Comparison of ENCODE assay signal across 27 cellular contexts in the genomic region with DNA sequence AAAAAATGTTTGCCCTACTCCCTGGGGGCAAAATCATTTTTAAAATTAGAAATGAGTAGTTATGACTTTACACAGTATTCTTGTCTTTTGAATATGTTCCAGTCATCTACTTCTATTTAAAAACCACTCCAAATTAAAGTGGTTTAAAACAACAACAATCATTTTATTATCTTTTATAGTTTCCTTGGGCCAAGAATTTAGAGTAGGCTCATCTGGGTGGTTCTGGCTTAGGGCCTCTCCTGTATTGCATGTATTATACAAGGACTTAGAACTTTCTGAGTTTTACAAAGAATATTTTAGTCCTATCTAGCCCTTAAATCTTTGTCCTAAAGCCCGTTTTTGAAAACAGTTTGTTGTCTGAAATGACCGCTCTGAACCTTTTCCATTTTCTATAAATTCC.
"Had no signal": no experiment of that assay in that cellular context is flagged by ENCODE, and none has a peak within 500 bp of the region (broad histone marks: within the 10 kb centered on the region; RNA-seq: fewer than 3 reads in every experiment).

No MANE protein-coding gene starts in this region.

- H3K4me3 ChIP-seq: ascending aorta, cardiac muscle cell had no signal

- H3K27ac Mint-ChIP-seq: activated CD4-positive, alpha-beta T cell treated with anti-CD3 and anti-CD28 coated beads for 36 hours; activated CD4-positive, alpha-beta T cell treated with anti-CD3 and anti-CD28 coated beads, Interleukin-2, amount 10 ng/mL, durations not matched to agents 7 days and 5 days; activated CD8-positive, alpha-beta T cell treated with anti-CD3 and anti-CD28 coated beads, Interleukin-2, amount 10 ng/mL, durations not matched to agents 7 days and 5 days; activated naive CD4-positive, alpha-beta T cell treated with anti-CD3 and anti-CD28 coated beads, Interleukin-2, amount 50 U/mL, for 24 hours; activated naive CD8-positive, alpha-beta T cell treated with anti-CD3 and anti-CD28 coated beads, Interleukin-2, amount 10 ng/mL, durations not matched to agents 7 days and 5 days; activated T-cell treated with anti-CD3 and anti-CD28 coated beads, Interleukin-2, amount 50 U/mL, for 24 hours; activated T-helper 2 cell treated with anti-CD3 and anti-CD28 coated beads, Interferon-gamma antibody, Interleukin-2, Interleukin-4, amounts not matched to agents 10 μg/mL and 5 μg/mL and 100 μg/mL, durations not matched to agents 14 hours and 24 hours and 36 hours; T-helper 1 cell treated with Interleukin-12 subunit alpha and Interleukin-12 subunit beta and Interleukin-4 antibody, amounts not matched to agents 30 μg/mL and 1 μg/mL, for 36 hours; T-helper 2 cell treated with Interferon-gamma antibody and Interleukin-4, amounts not matched to agents 5 μg/mL and 100 μg/mL, for 36 hours had no signal

- H3K9me3 ChIP-seq: ascending aorta had no signal

- H3K27ac ChIP-seq: ascending aorta, cardiac muscle cell had no signal

- H3K9me3 Mint-ChIP-seq: activated naive CD4-positive, alpha-beta T cell treated with anti-CD3 and anti-CD28 coated beads, Interleukin-2, amount 50 U/mL, for 24 hours; activated naive CD8-positive, alpha-beta T cell treated with anti-CD3 and anti-CD28 coated beads, Interleukin-2, amount 10 ng/mL, durations not matched to agents 7 days and 5 days; activated T-cell treated with anti-CD3 and anti-CD28 coated beads, Interleukin-2, amount 50 U/mL, for 24 hours; activated T-helper 2 cell treated with anti-CD3 and anti-CD28 coated beads, Interferon-gamma antibody, Interleukin-2, Interleukin-4, amounts not matched to agents 10 μg/mL and 5 μg/mL and 100 μg/mL, durations not matched to agents 14 hours and 24 hours and 36 hours; T-helper 2 cell treated with Interferon-gamma antibody and Interleukin-4, amounts not matched to agents 5 μg/mL and 100 μg/mL, for 36 hours had no signal

- ATAC-seq: activated CD4-positive, alpha-beta T cell treated with anti-CD3 and anti-CD28 coated beads for 36 hours; activated CD8-positive, alpha-beta T cell treated with anti-CD3 and anti-CD28 coated beads, Interleukin-2, amount 10 ng/mL, durations not matched to agents 7 days and 5 days; Panc1 had no signal

- H3K27me3 Mint-ChIP-seq: activated naive CD4-positive, alpha-beta T cell treated with anti-CD3 and anti-CD28 coated beads, Interleukin-2, amount 50 U/mL, for 24 hours; activated naive CD8-positive, alpha-beta T cell treated with anti-CD3 and anti-CD28 coated beads, Interleukin-2, amount 10 ng/mL, durations not matched to agents 7 days and 5 days had no signal

- H3K4me3 Mint-ChIP-seq: activated CD4-positive, alpha-beta T cell treated with anti-CD3 and anti-CD28 coated beads for 36 hours; activated CD4-positive, alpha-beta T cell treated with anti-CD3 and anti-CD28 coated beads, Interleukin-2, amount 10 ng/mL, durations not matched to agents 7 days and 5 days; activated CD8-positive, alpha-beta T cell treated with anti-CD3 and anti-CD28 coated beads, Interleukin-2, amount 10 ng/mL, durations not matched to agents 7 days and 5 days; activated naive CD4-positive, alpha-beta T cell treated with anti-CD3 and anti-CD28 coated beads, Interleukin-2, amount 50 U/mL, for 24 hours; activated naive CD8-positive, alpha-beta T cell treated with anti-CD3 and anti-CD28 coated beads, Interleukin-2, amount 10 ng/mL, durations not matched to agents 7 days and 5 days; activated T-cell treated with anti-CD3 and anti-CD28 coated beads, Interleukin-2, amount 50 U/mL, for 24 hours; T-helper 1 cell treated with Interleukin-12 subunit alpha and Interleukin-12 subunit beta and Interleukin-4 antibody, amounts not matched to agents 30 μg/mL and 1 μg/mL, for 36 hours; T-helper 2 cell treated with Interferon-gamma antibody and Interleukin-4, amounts not matched to agents 5 μg/mL and 100 μg/mL, for 36 hours had no signal

- H3K36me3 Mint-ChIP-seq: activated naive CD4-positive, alpha-beta T cell treated with anti-CD3 and anti-CD28 coated beads, Interleukin-2, amount 50 U/mL, for 24 hours; activated naive CD8-positive, alpha-beta T cell treated with anti-CD3 and anti-CD28 coated beads, Interleukin-2, amount 10 ng/mL, durations not matched to agents 7 days and 5 days had no signal

- DNase-seq: activated CD4-positive, alpha-beta T cell treated with anti-CD3 and anti-CD28 coated beads for 36 hours; activated CD4-positive, alpha-beta T cell treated with anti-CD3 and anti-CD28 coated beads, Interleukin-2, amount 10 ng/mL, durations not matched to agents 7 days and 5 days; activated CD4-positive, alpha-beta T cell treated with anti-CD3 and anti-CD28 coated beads, Interleukin-2, amount 50 U/mL, for 48 hours; activated CD8-positive, alpha-beta T cell treated with anti-CD3 and anti-CD28 coated beads, Interleukin-2, amount 10 ng/mL, durations not matched to agents 7 days and 5 days; activated gamma-delta T cell; activated naive CD4-positive, alpha-beta T cell treated with Interleukin-2 at 50 U/mL for 16 hours; activated naive CD8-positive, alpha-beta T cell treated with anti-CD3 and anti-CD28 coated beads, Interleukin-2, amount 10 ng/mL, durations not matched to agents 7 days and 5 days; activated T-cell treated with anti-CD3 and anti-CD28 coated beads, Interleukin-2, amount 50 U/mL, for 24 hours; amygdala; Karpas-422; NCI-H1105; NCI-H1436; NCI-H1694; NCI-H1930; NCI-H2081 treated with DMSO at 0.1 percent for 48 hours; NCI-H226; NCI-H446 treated with DMSO at 0.1 percent for 48 hours; NCI-H524; NCI-H69; NCI-H82 had no signal

- H3K27me3 ChIP-seq: ascending aorta, cardiac muscle cell had no signal

- H3K4me1 Mint-ChIP-seq: activated CD4-positive, alpha-beta T cell treated with anti-CD3 and anti-CD28 coated beads for 36 hours; activated CD4-positive, alpha-beta T cell treated with anti-CD3 and anti-CD28 coated beads, Interleukin-2, amount 10 ng/mL, durations not matched to agents 7 days and 5 days; activated naive CD4-positive, alpha-beta T cell treated with anti-CD3 and anti-CD28 coated beads, Interleukin-2, amount 50 U/mL, for 24 hours; activated naive CD8-positive, alpha-beta T cell treated with anti-CD3 and anti-CD28 coated beads, Interleukin-2, amount 10 ng/mL, durations not matched to agents 7 days and 5 days had no signal
